ENCODE assay signal across 1 cellular context in the genomic region with DNA sequence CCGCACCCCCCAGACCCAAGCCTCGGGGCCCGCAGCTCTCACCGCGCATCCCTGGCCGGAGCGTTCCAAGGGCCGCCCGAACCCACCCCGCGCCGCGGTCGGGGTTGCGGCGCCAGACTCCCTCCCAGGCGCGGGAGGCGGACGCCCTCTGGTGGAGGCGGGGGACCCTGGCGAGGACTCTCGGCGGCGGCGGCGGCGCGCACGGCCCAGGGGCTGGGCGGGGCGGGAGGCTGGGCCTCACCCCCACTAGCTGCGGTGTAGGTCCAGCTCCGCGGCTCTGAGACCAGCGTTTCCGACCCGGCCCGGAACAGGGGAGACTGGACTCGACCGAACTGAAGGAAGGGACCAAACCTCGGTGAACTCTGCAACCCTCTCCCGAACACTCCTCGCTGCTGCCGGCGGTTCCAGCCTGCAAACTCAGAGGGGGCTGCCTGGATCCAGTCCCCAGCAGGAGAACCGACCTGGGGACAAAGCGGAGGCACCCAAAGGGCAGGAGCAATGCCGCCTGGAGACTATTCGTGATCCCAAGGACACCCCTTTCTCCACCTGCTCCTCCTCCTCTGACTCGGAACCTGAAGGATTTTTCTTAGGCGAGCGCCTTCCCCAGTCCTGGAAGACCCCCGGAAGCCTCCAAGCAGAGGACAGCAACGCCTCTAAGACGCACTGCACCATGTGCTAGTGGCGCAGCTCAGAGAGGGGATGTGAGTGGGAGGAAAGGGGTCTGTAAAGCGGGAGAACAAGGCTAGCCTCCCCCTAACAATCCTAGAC.
A peak's percentile ranks its signal among the peaks of the same experiment; 100 is the strongest.
TF ChIP-seq lines count a peak whose summit lies in the region.

No MANE protein-coding gene starts in this region.

TF ChIP-seq in K562, 482 proteins besides CTCF, POLR2A, EP300 and RAD21 (continued from another document):
- TF ChIP-seq, protein P1, sequence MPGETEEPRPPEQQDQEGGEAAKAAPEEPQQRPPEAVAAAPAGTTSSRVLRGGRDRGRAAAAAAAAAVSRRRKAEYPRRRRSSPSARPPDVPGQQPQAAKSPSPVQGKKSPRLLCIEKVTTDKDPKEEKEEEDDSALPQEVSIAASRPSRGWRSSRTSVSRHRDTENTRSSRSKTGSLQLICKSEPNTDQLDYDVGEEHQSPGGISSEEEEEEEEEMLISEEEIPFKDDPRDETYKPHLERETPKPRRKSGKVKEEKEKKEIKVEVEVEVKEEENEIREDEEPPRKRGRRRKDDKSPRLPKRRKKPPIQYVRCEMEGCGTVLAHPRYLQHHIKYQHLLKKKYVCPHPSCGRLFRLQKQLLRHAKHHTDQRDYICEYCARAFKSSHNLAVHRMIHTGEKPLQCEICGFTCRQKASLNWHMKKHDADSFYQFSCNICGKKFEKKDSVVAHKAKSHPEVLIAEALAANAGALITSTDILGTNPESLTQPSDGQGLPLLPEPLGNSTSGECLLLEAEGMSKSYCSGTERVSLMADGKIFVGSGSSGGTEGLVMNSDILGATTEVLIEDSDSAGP (CRISPR knock-in tag; IDR thresholded peaks at IDR 0.05), result peak; percentile 60; the same call in 1 of the 2 replicates
- TF ChIP-seq CREM (IDR thresholded peaks at IDR 0.05; ENCODE audit: low read depth) (peak; percentile 71), ZBTB1 (CRISPR knock-in tag; IDR thresholded peaks at IDR 0.05; ENCODE audit: borderline replicate concordance, low read depth) (peak; percentile 94), CTBP1 (IDR thresholded peaks at IDR 0.05; ENCODE audit: borderline replicate concordance) (peak; percentile 88), THRAP3 (IDR thresholded peaks at IDR 0.05; ENCODE audit: borderline replicate concordance) (0 out of 2 replicates have a peak, but pooled peaks have one; percentile 12), MCM5 (IDR thresholded peaks at IDR 0.05; ENCODE audit: low read depth) (no peak), ZNF41 (CRISPR knock-in tag; conservative IDR thresholded peaks at IDR 0.05) (no peak), ZNF12 (CRISPR knock-in tag; IDR thresholded peaks at IDR 0.05) (peak; percentile 66; the same call in 1 of the 2 replicates), ZNF764 (CRISPR knock-in tag; IDR thresholded peaks at IDR 0.05; ENCODE audit: low read depth) (0 out of 2 replicates have a peak, but pooled peaks have one; percentile 22), TAF15 (IDR thresholded peaks at IDR 0.05; ENCODE audit: low read depth, low read length) (no peak), ZNF133 (CRISPR knock-in tag; IDR thresholded peaks at IDR 0.05) (0 out of 2 replicates have a peak, but pooled peaks have one; percentile 4), ESRRA (IDR thresholded peaks at IDR 0.05; ENCODE audit: borderline replicate concordance, low read depth) (peak; percentile 58; the same call in 1 of the 2 replicates), ZNF79 (CRISPR knock-in tag; IDR thresholded peaks at IDR 0.05; ENCODE audit: low read depth) (0 out of 2 replicates have a peak, but pooled peaks have one; percentile 36), ZNF282 (CRISPR knock-in tag; IDR thresholded peaks at IDR 0.05) (0 out of 2 replicates have a peak, but pooled peaks have one; percentile 70), NR2C2 (CRISPR knock-in tag; IDR thresholded peaks at IDR 0.05) (peak; percentile 74), NR2C2 (tag; IDR thresholded peaks at IDR 0.05) (no peak), ZNF3 (CRISPR knock-in tag; IDR thresholded peaks at IDR 0.05) (no peak), ESRRB (CRISPR knock-in tag; IDR thresholded peaks at IDR 0.05; ENCODE audit: borderline replicate concordance) (0 out of 2 replicates have a peak, but pooled peaks have one; percentile 68), HMGN3 (IDR thresholded peaks at IDR 0.05; ENCODE audit: borderline replicate concordance, extremely low read depth, insufficient read length, low read depth, low read length) (peak; percentile 56), RBM22 (IDR thresholded peaks at IDR 0.05; ENCODE audit: low read depth, low read length, poor library complexity, severe bottlenecking) (peak; percentile 43)
- TF ChIP-seq, protein P2, sequence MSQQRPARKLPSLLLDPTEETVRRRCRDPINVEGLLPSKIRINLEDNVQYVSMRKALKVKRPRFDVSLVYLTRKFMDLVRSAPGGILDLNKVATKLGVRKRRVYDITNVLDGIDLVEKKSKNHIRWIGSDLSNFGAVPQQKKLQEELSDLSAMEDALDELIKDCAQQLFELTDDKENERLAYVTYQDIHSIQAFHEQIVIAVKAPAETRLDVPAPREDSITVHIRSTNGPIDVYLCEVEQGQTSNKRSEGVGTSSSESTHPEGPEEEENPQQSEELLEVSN (IDR thresholded peaks at IDR 0.05; ENCODE audit: borderline replicate concordance in 1 of 2, extremely low read depth in 1 of 2, insufficient read depth in 1 of 2, insufficient read length in 1 of 2, low read depth in 1 of 2, low read length in 1 of 2, poor library complexity in 1 of 2, severe bottlenecking in 1 of 2), result peak; percentile 9 to 86
- TF ChIP-seq, protein P3, sequence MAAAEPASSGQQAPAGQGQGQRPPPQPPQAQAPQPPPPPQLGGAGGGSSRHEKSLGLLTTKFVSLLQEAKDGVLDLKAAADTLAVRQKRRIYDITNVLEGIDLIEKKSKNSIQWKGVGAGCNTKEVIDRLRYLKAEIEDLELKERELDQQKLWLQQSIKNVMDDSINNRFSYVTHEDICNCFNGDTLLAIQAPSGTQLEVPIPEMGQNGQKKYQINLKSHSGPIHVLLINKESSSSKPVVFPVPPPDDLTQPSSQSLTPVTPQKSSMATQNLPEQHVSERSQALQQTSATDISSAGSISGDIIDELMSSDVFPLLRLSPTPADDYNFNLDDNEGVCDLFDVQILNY (CRISPR knock-in tag; IDR thresholded peaks at IDR 0.05), result peak; percentile 65; the same call in 1 of the 2 replicates
- TF ChIP-seq, protein P4, sequence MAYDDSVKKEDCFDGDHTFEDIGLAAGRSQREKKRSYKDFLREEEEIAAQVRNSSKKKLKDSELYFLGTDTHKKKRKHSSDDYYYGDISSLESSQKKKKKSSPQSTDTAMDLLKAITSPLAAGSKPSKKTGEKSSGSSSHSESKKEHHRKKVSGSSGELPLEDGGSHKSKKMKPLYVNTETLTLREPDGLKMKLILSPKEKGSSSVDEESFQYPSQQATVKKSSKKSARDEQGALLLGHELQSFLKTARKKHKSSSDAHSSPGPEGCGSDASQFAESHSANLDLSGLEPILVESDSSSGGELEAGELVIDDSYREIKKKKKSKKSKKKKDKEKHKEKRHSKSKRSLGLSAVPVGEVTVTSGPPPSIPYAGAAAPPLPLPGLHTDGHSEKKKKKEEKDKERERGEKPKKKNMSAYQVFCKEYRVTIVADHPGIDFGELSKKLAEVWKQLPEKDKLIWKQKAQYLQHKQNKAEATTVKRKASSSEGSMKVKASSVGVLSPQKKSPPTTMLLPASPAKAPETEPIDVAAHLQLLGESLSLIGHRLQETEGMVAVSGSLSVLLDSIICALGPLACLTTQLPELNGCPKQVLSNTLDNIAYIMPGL (CRISPR knock-in tag; IDR thresholded peaks at IDR 0.05), result 0 out of 2 replicates have a peak, but pooled peaks have one; percentile 67
- TF ChIP-seq, protein P5, sequence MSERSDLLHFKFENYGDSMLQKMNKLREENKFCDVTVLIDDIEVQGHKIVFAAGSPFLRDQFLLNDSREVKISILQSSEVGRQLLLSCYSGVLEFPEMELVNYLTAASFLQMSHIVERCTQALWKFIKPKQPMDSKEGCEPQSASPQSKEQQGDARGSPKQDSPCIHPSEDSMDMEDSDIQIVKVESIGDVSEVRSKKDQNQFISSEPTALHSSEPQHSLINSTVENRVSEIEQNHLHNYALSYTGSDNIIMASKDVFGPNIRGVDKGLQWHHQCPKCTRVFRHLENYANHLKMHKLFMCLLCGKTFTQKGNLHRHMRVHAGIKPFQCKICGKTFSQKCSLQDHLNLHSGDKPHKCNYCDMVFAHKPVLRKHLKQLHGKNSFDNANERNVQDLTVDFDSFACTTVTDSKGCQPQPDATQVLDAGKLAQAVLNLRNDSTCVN (CRISPR knock-in tag; IDR thresholded peaks at IDR 0.05), result peak; percentile 11; the same call in 1 of the 2 replicates
- TF ChIP-seq, protein P6, sequence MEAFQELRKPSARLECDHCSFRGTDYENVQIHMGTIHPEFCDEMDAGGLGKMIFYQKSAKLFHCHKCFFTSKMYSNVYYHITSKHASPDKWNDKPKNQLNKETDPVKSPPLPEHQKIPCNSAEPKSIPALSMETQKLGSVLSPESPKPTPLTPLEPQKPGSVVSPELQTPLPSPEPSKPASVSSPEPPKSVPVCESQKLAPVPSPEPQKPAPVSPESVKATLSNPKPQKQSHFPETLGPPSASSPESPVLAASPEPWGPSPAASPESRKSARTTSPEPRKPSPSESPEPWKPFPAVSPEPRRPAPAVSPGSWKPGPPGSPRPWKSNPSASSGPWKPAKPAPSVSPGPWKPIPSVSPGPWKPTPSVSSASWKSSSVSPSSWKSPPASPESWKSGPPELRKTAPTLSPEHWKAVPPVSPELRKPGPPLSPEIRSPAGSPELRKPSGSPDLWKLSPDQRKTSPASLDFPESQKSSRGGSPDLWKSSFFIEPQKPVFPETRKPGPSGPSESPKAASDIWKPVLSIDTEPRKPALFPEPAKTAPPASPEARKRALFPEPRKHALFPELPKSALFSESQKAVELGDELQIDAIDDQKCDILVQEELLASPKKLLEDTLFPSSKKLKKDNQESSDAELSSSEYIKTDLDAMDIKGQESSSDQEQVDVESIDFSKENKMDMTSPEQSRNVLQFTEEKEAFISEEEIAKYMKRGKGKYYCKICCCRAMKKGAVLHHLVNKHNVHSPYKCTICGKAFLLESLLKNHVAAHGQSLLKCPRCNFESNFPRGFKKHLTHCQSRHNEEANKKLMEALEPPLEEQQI (IDR thresholded peaks at IDR 0.05), result no peak
- TF ChIP-seq, protein P7, sequence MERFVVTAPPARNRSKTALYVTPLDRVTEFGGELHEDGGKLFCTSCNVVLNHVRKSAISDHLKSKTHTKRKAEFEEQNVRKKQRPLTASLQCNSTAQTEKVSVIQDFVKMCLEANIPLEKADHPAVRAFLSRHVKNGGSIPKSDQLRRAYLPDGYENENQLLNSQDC (CRISPR knock-in tag; IDR thresholded peaks at IDR 0.05), result peak; percentile 90; the same call in 1 of the 2 replicates
